Comparison of ENCODE assay signal across 13 cellular contexts in the genomic region with DNA sequence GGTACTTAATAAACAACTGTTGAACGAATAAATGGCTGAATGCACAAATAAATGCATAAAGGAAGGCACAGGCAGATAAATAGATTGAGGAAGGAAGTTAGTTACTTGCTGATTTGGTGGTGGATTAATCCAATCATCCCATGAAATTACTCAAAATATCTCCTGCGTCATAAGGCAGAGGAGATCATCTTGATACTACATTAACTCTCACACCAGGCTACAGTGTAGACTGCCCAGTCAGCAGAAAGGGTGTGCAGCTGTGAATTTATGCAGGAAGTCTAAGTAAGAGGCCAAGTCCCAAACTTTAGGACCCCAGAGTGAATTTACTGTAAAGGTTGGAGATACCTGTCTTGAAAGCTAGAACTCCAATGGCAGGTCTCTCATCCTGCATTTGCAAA. TPM values are rescaled to one million over a fixed set of nuclear protein-coding genes. Genes with fewer than 3 reads are reported as not detected.
DNase-seq lines count a peak whose midpoint lies in the region; ATAC-seq and TF ChIP-seq lines count a peak whose summit lies in the region.
"Had no signal": no experiment of that assay in that cellular context is flagged by ENCODE, and none has a peak within 500 bp of the region (broad histone marks: within the 10 kb centered on the region; RNA-seq: fewer than 3 reads in every experiment).

No MANE protein-coding gene starts in this region.

- H3K9me3 Mint-ChIP-seq in stimulated activated naive B cell treated with anti-CD40 and anti-IgM and Interleukin-4, amounts not matched to agents 10 μg/mL and 1 μg/mL and 100 μg/mL, for 72 hours: peaks cover 0 to 4% of the 10 kb centered on the region in 2 donors
- H3K9me3 Mint-ChIP-seq: IgD-negative memory B cell; T-helper 2 cell treated with Interferon-gamma antibody and Interleukin-4, amounts not matched to agents 5 μg/mL and 100 μg/mL, for 36 hours had no signal

- no peak for ATAC-seq in RWPE2 (ENCODE audit: low read depth)
- no peak for ATAC-seq in stimulated activated naive B cell treated with anti-CD40 and anti-IgM and Interleukin-4, amounts not matched to agents 10 μg/mL and 1 μg/mL and 100 μg/mL, for 72 hours (replicated peaks)
- ATAC-seq: activated naive CD4-positive, alpha-beta T cell treated with anti-CD3 and anti-CD28 coated beads, Interleukin-2, amount 50 U/mL, for 72 hours had no signal

- no peak for TF ChIP-seq EP300 in esophagus muscularis mucosa (IDR thresholded peaks at IDR 0.05)

- H3K4me3 ChIP-seq in RWPE2 (ENCODE audit: severe bottlenecking) (no peak overlapping the region), esophagus muscularis mucosa (peak overlapping the region in 1 of 4 donors; percentile 15), muscle layer of colon (ENCODE audit: low read depth in 1 of 2, low read length in 2 of 2) (peak overlapping the region in 1 of 2 donors; percentile 12), tibial artery (no peak overlapping the region)

- no peak for TF ChIP-seq CTCF in RWPE2 (IDR thresholded peaks at IDR 0.05; ENCODE audit: poor library complexity, severe bottlenecking)
- TF ChIP-seq CTCF in esophagus muscularis mucosa (IDR thresholded peaks at IDR 0.05): no peak
- no peak for TF ChIP-seq CTCF in tibial artery (IDR thresholded peaks at IDR 0.05)

- 40% methylated on average over 2 of the region's 2 CpGs for WGBS in esophagus muscularis mucosa

- intact Hi-C loops in esophagus muscularis mucosa (cut with DNase I): loop anchor here (10.0 kb wide), 1 partner anchor 298 kb away; no protein-coding TSS in a partner anchor
- intact Hi-C loops in tibial artery (cut with DNase I; ENCODE audit: low total_unique reads): loop anchor here (5.0 kb wide), 1 partner anchor 41 kb away; the partner anchor contains the start of gene PRICKLE2
- intact Hi-C loops in head of caudate nucleus (cut with DNase I): no loop called here

- H3K4me1 Mint-ChIP-seq in stimulated activated naive B cell treated with anti-CD40 and anti-IgM and Interleukin-4, amounts not matched to agents 10 μg/mL and 1 μg/mL and 100 μg/mL, for 72 hours: no peaks in the 10 kb centered on the region
- H3K4me1 Mint-ChIP-seq: IgD-negative memory B cell had no signal

- no peaks in the 10 kb centered on the region for H3K36me3 Mint-ChIP-seq in stimulated activated naive B cell treated with anti-CD40 and anti-IgM and Interleukin-4, amounts not matched to agents 10 μg/mL and 1 μg/mL and 100 μg/mL, for 72 hours
- H3K36me3 Mint-ChIP-seq: activated naive CD4-positive, alpha-beta T cell treated with anti-CD3 and anti-CD28 coated beads, Interleukin-2, amount 50 U/mL, for 72 hours; IgD-negative memory B cell had no signal

- H3K9me3 ChIP-seq in RWPE2 (ENCODE audit: severe bottlenecking): no peaks in the 10 kb centered on the region
- H3K9me3 ChIP-seq in esophagus muscularis mucosa: no peaks in the 10 kb centered on the region
- no peaks in the 10 kb centered on the region for H3K9me3 ChIP-seq in muscle layer of colon (ENCODE audit: low read length)
- no peaks in the 10 kb centered on the region for H3K9me3 ChIP-seq in tibial artery

- peaks cover 0 to 6% of the 10 kb centered on the region in 2 donors for H3K27me3 Mint-ChIP-seq in stimulated activated naive B cell treated with anti-CD40 and anti-IgM and Interleukin-4, amounts not matched to agents 10 μg/mL and 1 μg/mL and 100 μg/mL, for 72 hours

- no peak overlapping the region for H3K27ac Mint-ChIP-seq in stimulated activated naive B cell treated with anti-CD40 and anti-IgM and Interleukin-4, amounts not matched to agents 10 μg/mL and 1 μg/mL and 100 μg/mL, for 72 hours
- H3K27ac Mint-ChIP-seq: activated naive CD4-positive, alpha-beta T cell treated with anti-CD3 and anti-CD28 coated beads, Interleukin-2, amount 50 U/mL, for 72 hours; IgD-negative memory B cell; T-helper 2 cell treated with Interferon-gamma antibody and Interleukin-4, amounts not matched to agents 5 μg/mL and 100 μg/mL, for 36 hours had no signal

- H3K27me3 ChIP-seq in RWPE2 (ENCODE audit: insufficient read depth, poor library complexity, severe bottlenecking) (no peaks in the 10 kb centered on the region), esophagus muscularis mucosa (no peaks in the 10 kb centered on the region), muscle layer of colon (ENCODE audit: control insufficient read depth in 1 of 2, insufficient read depth in 2 of 2, low read length in 2 of 2) (no peaks in the 10 kb centered on the region), tibial artery (no peaks in the 10 kb centered on the region)

- peak overlapping the region; percentile 77 for H3K27ac ChIP-seq in RWPE2 (ENCODE audit: poor library complexity, severe bottlenecking)
- peak overlapping the region; percentile 77 to 87 (median 82) for H3K27ac ChIP-seq in esophagus muscularis mucosa (replicated peaks in 1 of 4)
- H3K27ac ChIP-seq in muscle layer of colon (ENCODE audit: low read depth, low read length): peak overlapping the region; percentile 29
- H3K27ac ChIP-seq in tibial artery: peak overlapping the region; percentile 65 to 70

- no peak for TF ChIP-seq POLR2A in esophagus muscularis mucosa (IDR thresholded peaks at IDR 0.05; ENCODE audit: low read depth)

- no peak for DNase-seq in RWPE2 (ENCODE audit: low spot score)
- no peak for DNase-seq in esophagus muscularis mucosa (ENCODE audit: extremely low spot score)
- no peak for DNase-seq in tibial artery
- DNase-seq in MV-4-11 (lab: John Stamatoyannopoulos, UW): no peak
- DNase-seq in stimulated activated naive B cell treated with anti-CD40 and anti-IgM and Interleukin-4, amounts not matched to agents 10 μg/mL and 1 μg/mL and 100 μg/mL, for 72 hours: no peak
- no peak for DNase-seq in head of caudate nucleus
- DNase-seq in NOMO-1 treated with DMSO at 0.1 percent for 48 hours (lab: John Stamatoyannopoulos, UW; ENCODE audit: unreplicated experiment): no peak
- DNase-seq: glutamatergic neuron; stimulated activated CD4-positive, alpha-beta T cell treated with anti-CD3 and anti-CD28 coated beads, Interleukin-12 subunit alpha, Interleukin-12 subunit beta, amount 100 ng/mL, for 4 hours had no signal

- no peak overlapping the region for H3K9ac ChIP-seq in muscle layer of colon (ENCODE audit: low read length)

- no peak overlapping the region for H3K4me3 Mint-ChIP-seq in stimulated activated naive B cell treated with anti-CD40 and anti-IgM and Interleukin-4, amounts not matched to agents 10 μg/mL and 1 μg/mL and 100 μg/mL, for 72 hours
- H3K4me3 Mint-ChIP-seq: IgD-negative memory B cell; T-helper 2 cell treated with Interferon-gamma antibody and Interleukin-4, amounts not matched to agents 5 μg/mL and 100 μg/mL, for 36 hours had no signal

- H3K4me1 ChIP-seq in RWPE2 (ENCODE audit: insufficient read depth, poor library complexity, severe bottlenecking) (peaks cover 78% of the 10 kb centered on the region), esophagus muscularis mucosa (peaks cover 61 to 85% (median 81%) of the 10 kb centered on the region in 4 donors), muscle layer of colon (ENCODE audit: insufficient read depth, low read length) (peaks cover 73% of the 10 kb centered on the region), tibial artery (peaks cover 5 to 72% (median 53%) of the 10 kb centered on the region in 4 donors)

- H3K36me3 ChIP-seq in RWPE2 (ENCODE audit: low read depth): no peaks in the 10 kb centered on the region
- H3K36me3 ChIP-seq in esophagus muscularis mucosa: peaks cover 0 to 5% (median 0%) of the 10 kb centered on the region in 4 donors
- peaks cover 3% of the 10 kb centered on the region for H3K36me3 ChIP-seq in muscle layer of colon (ENCODE audit: insufficient read depth, low read length)
- no peaks in the 10 kb centered on the region for H3K36me3 ChIP-seq in tibial artery

RNA-seq across cellular contexts. Expression of gene PRICKLE2, which starts 38.6 kb away (rescaled TPM):
- total RNA-seq in esophagus muscularis mucosa: 10 to 100 TPM; 71.8 to 99.9 (median 84.4) TPM
- total RNA-seq: activated naive CD4-positive, alpha-beta T cell treated with anti-CD3 and anti-CD28 coated beads, Interleukin-2, amount 50 U/mL, for 72 hours had no signal

Comparison
In these comparisons a context has a peak if more than half of its experiments do, and no peak if none do; other contexts are left out.
1. H3K27ac ChIP-seq: peak in every context shown above with its lines; median percentile 82 in esophagus muscularis mucosa; 77 in RWPE2; 68 in tibial artery; 29 in muscle layer of colon.